ENCODE assay signal across 12 cellular contexts in genomic region chr9:106717686-106718085, GRCh38.
A peak's percentile ranks its signal among the peaks of the same experiment; 100 is the strongest.
DNase-seq lines count a peak whose midpoint lies in the region; TF ChIP-seq lines count a peak whose summit lies in the region.
"Had no signal": no experiment of that assay in that cellular context is flagged by ENCODE, and none has a peak within 500 bp of the region (broad histone marks: within the 10 kb centered on the region; RNA-seq: fewer than 3 reads in every experiment).

No MANE protein-coding gene starts in this region.

- DNase-seq in COLO829 (ENCODE audit: low spot score) (peak; percentile 47), NCI-H226 (peak; percentile 83), epithelial cell of esophagus (ENCODE audit: low read depth) (peak; percentile 85), myocyte (ENCODE audit: low read depth) (peak; percentile 58), putamen (ENCODE audit: low spot score) (no peak), inferior parietal cortex (ENCODE audit: extremely low spot score) (no peak), LoVo (ENCODE audit: low spot score) (no peak), G401 (ENCODE audit: low spot score) (no peak)
- DNase-seq: activated CD8-positive, alpha-beta memory T cell treated with anti-CD3 and anti-CD28 coated beads for 24 hours; aorta; heart left ventricle had no signal

- no peak overlapping the region for H3K4me3 ChIP-seq in epithelial cell of esophagus (ENCODE audit: low read length)
- H3K4me3 ChIP-seq: heart left ventricle, SK-N-MC had no signal

- TF ChIP-seq CTCF in epithelial cell of esophagus (IDR thresholded peaks at IDR 0.05; ENCODE audit: insufficient read depth, low read depth, low read length, missing control alignments) = peak; percentile 39

- in situ Hi-C loops in G401 (cut with HindIII; ENCODE audit: low sequenced_read_pairs) = no loop called here

Comparison
In these comparisons a context has a peak if more than half of its experiments do, and no peak if none do; other contexts are left out.
1. DNase-seq: peak in COLO829 (single experiment), NCI-H226 (single experiment), epithelial cell of esophagus (single experiment) and myocyte (single experiment); none in putamen (single experiment), inferior parietal cortex (single experiment), LoVo (single experiment) and G401 (single experiment).